In genomic region chr22:44074286-44074984, GRCh38 we compare ENCODE assay signal across 16 cellular contexts. TPM values are rescaled to one million over a fixed set of nuclear protein-coding genes. Genes with fewer than 3 reads are reported as not detected.
A peak's percentile ranks its signal among the peaks of the same experiment; 100 is the strongest.
DNase-seq lines count a peak whose midpoint lies in the region; ATAC-seq and TF ChIP-seq lines count a peak whose summit lies in the region.
"Had no signal": no experiment of that assay in that cellular context is flagged by ENCODE, and none has a peak within 500 bp of the region (broad histone marks: within the 10 kb centered on the region; RNA-seq: fewer than 3 reads in every experiment).

No MANE protein-coding gene starts in this region.

- H3K9me3 Mint-ChIP-seq in WTC11: no peaks in the 10 kb centered on the region

- H4K20me1 ChIP-seq in neural cell (ENCODE audit: insufficient read depth): no peaks in the 10 kb centered on the region

- no peaks in the 10 kb centered on the region for H3K36me3 Mint-ChIP-seq in WTC11

- H3K4me1 Mint-ChIP-seq in WTC11: no peaks in the 10 kb centered on the region

- H3K36me3 ChIP-seq in neural cell (ENCODE audit: insufficient read depth, low read length): no peaks in the 10 kb centered on the region
- H3K36me3 ChIP-seq: MG63 had no signal

- no peak for TF ChIP-seq CTCF in neural cell (IDR thresholded peaks at IDR 0.05; ENCODE audit: poor library complexity, severe bottlenecking)
- no peak for TF ChIP-seq CTCF in WTC11 (IDR thresholded peaks at IDR 0.05)

- no peaks in the 10 kb centered on the region for H3K79me2 ChIP-seq in neural cell (replicated peaks; ENCODE audit: insufficient read depth, low read length)

- intact Hi-C loops in posterior cingulate gyrus (cut with DNase I) (no loop called here), sciatic nerve (cut with DNase I) (no loop called here)

- DNase-seq in NCI-H2227 (lab: John Stamatoyannopoulos, UW; ENCODE audit: unreplicated experiment): peak; percentile 34
- no peak for DNase-seq in NCI-H2227 treated with DMSO at 0.1 percent for 48 hours (lab: John Stamatoyannopoulos, UW)
- DNase-seq in cerebellar cortex (ENCODE audit: low spot score): peak; percentile 16
- no peak for DNase-seq in posterior cingulate gyrus
- DNase-seq in sciatic nerve (ENCODE audit: low spot score): no peak
- no peak for DNase-seq in SHP77 treated with DMSO at 0.1 percent for 48 hours (lab: John Stamatoyannopoulos, UW)
- no peak for DNase-seq in WTC11 (ENCODE audit: low spot score)
- DNase-seq: DMS 273 treated with DMSO at 0.1 percent for 48 hours, GF-D8, Karpas-422, MG63, NCI-H1092 treated with DMSO at 0.1 percent for 48 hours, NCI-H187, NCI-H774, PC-9 had no signal

- no peak for TF ChIP-seq RAD21 in neural cell (conservative IDR thresholded peaks at IDR 0.05)

- H3K4me3 Mint-ChIP-seq in WTC11: no peak overlapping the region

- peak overlapping the region; percentile 28 for H3K4me3 ChIP-seq in neural cell (ENCODE audit: low read length)
- H3K4me3 ChIP-seq: MG63, PC-9 had no signal

- H3K4me2 ChIP-seq in neural cell (ENCODE audit: low read length): no peak overlapping the region
- H3K4me2 ChIP-seq: PC-9 had no signal

- ATAC-seq in sciatic nerve (no peak), WTC11 (no peak)

- H3K9me2 ChIP-seq in neural cell (ENCODE audit: insufficient read depth, low read length): no peaks in the 10 kb centered on the region

- no peak overlapping the region for H2AFZ ChIP-seq in neural cell (ENCODE audit: low read depth, low read length)
- H2AFZ ChIP-seq: PC-9 had no signal

- H3K27ac Mint-ChIP-seq in WTC11: no peak overlapping the region

- POLR2A ChIA-PET in WTC11 (lab: Charles Lee): no interaction called here

- no peaks in the 10 kb centered on the region for H3F3A ChIP-seq in neural cell (ENCODE audit: insufficient read depth, low read length, poor library complexity, severe bottlenecking)

- CTCF ChIA-PET in WTC11 (lab: Charles Lee): interaction anchor here (0.9 kb wide), 1 partner anchor 11 kb away, joined by 5 read pairs; no protein-coding TSS in a partner anchor

- no peak for TF ChIP-seq EP300 in neural cell (conservative IDR thresholded peaks at IDR 0.05; ENCODE audit: poor library complexity, severe bottlenecking)

- H3K9ac ChIP-seq in neural cell (ENCODE audit: low read length): peak overlapping the region; percentile 26

- no peaks in the 10 kb centered on the region for H3K9me3 ChIP-seq in neural cell (ENCODE audit: low read length)
- H3K9me3 ChIP-seq: MG63 had no signal

- H3K27ac ChIP-seq in neural cell (ENCODE audit: low read length): peak overlapping the region; percentile 24
- H3K27ac ChIP-seq: PC-9 had no signal

- H3K27me3 Mint-ChIP-seq in WTC11 (ENCODE audit: low read depth): no peaks in the 10 kb centered on the region

- no peaks in the 10 kb centered on the region for H3K27me3 ChIP-seq in neural cell (ENCODE audit: insufficient read depth, low read depth, low read length)
- H3K27me3 ChIP-seq: MG63 had no signal

TF ChIP-seq in neural cell, 6 proteins besides CTCF, POLR2A, EP300 and RAD21:
- TF ChIP-seq REST (IDR thresholded peaks at IDR 0.05; ENCODE audit: borderline replicate concordance) (no peak), TAF1 (IDR thresholded peaks at IDR 0.05; ENCODE audit: low read depth) (no peak), SMC3 (conservative IDR thresholded peaks at IDR 0.05; ENCODE audit: poor library complexity) (no peak), POLR2AphosphoS5 (IDR thresholded peaks at IDR 0.05) (no peak)

TF ChIP-seq in WTC11, 78 proteins besides CTCF, POLR2A, EP300 and RAD21:
- TF ChIP-seq ZNF512 (CRISPR knock-in tag; IDR thresholded peaks at IDR 0.05; ENCODE audit: borderline replicate concordance) (no peak), ERG (CRISPR knock-in tag; IDR thresholded peaks at IDR 0.05) (no peak), CREM (CRISPR knock-in tag; IDR thresholded peaks at IDR 0.05) (no peak), TEAD1 (CRISPR knock-in tag; IDR thresholded peaks at IDR 0.05) (no peak), CBFB (CRISPR knock-in tag; IDR thresholded peaks at IDR 0.05; ENCODE audit: low read depth) (no peak), NFATC4 (CRISPR knock-in tag; IDR thresholded peaks at IDR 0.05) (no peak), ATF1 (CRISPR knock-in tag; IDR thresholded peaks at IDR 0.05) (no peak), E2F1 (CRISPR knock-in tag; IDR thresholded peaks at IDR 0.05) (no peak), JUN (CRISPR knock-in tag; IDR thresholded peaks at IDR 0.05) (no peak)

RNA-seq across cellular contexts. Expression of gene PARVB, which starts 50.3 kb away (rescaled TPM):
- polyA plus RNA-seq in neural cell: 0.18 and 1.2 TPM in 2 replicates
- 0.35 and 1.2 TPM in 2 replicates for polyA minus RNA-seq in neural cell
- total RNA-seq in sciatic nerve: 38.2 TPM
- total RNA-seq in WTC11 (2021): 3.3 to 5.0 TPM (median 4.9 TPM) in 3 replicates

Comparison
In these comparisons a context has a peak if more than half of its experiments do, and no peak if none do; other contexts are left out.
1. DNase-seq: peak in NCI-H2227 (single experiment) and cerebellar cortex (single experiment); none in NCI-H2227 treated with DMSO at 0.1 percent for 48 hours (single experiment), posterior cingulate gyrus (0 of 10), sciatic nerve (single experiment), SHP77 treated with DMSO at 0.1 percent for 48 hours (single experiment) and WTC11 (single experiment).